ENCODE assay signal across 18 cellular contexts in the genomic region with DNA sequence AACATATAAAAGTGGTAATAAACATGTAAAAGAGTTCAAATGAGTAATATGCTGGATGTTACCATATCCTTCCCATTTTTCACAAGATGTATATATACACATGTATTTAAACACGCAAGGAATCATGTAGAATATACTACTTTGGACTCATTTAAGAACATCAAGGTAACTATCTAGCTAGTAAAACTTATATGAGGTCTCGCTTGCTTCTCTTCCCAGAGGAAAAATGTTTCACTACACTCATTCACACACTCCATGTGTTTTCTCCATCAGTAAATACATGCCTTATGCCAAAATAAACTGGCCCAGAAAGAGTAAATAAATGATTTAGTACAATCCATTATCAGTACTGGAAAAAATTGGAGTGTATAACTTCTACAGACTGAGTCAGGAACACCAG.
DNase-seq lines count a peak whose midpoint lies in the region; ATAC-seq and TF ChIP-seq lines count a peak whose summit lies in the region.
"Had no signal": no experiment of that assay in that cellular context is flagged by ENCODE, and none has a peak within 500 bp of the region (broad histone marks: within the 10 kb centered on the region; RNA-seq: fewer than 3 reads in every experiment).

No MANE protein-coding gene starts in this region.

- ATAC-seq in left colon (peak; percentile 19), GM18867 (IDR thresholded peaks at IDR 0.05; ENCODE audit: unreplicated experiment) (no peak)
- ATAC-seq: CD8-positive, alpha-beta T cell; HCT116 had no signal

- no peaks in the 10 kb centered on the region for H3K4me1 Mint-ChIP-seq in type B pancreatic cell (ENCODE audit: unreplicated experiment)
- H3K4me1 Mint-ChIP-seq: CD4-positive, CD25-positive, alpha-beta regulatory T cell; H9 had no signal

- intact Hi-C loops in left colon (cut with DNase I, micrococcal nuclease) = no loop called here

- no peaks in the 10 kb centered on the region for H3K27me3 Mint-ChIP-seq in type B pancreatic cell
- H3K27me3 Mint-ChIP-seq: CD4-positive, CD25-positive, alpha-beta regulatory T cell had no signal

- no peak overlapping the region for H3K4me3 Mint-ChIP-seq in type B pancreatic cell
- H3K4me3 Mint-ChIP-seq: CD4-positive, CD25-positive, alpha-beta regulatory T cell; CD8-positive, alpha-beta T cell; H9 had no signal

- H3K4me3 ChIP-seq in LNCaP clone FGC (ENCODE audit: low read depth, low read length) = no peak overlapping the region
- H3K4me3 ChIP-seq: GM23248 had no signal

- H3K36me3 Mint-ChIP-seq in type B pancreatic cell = no peaks in the 10 kb centered on the region
- H3K36me3 Mint-ChIP-seq: CD4-positive, CD25-positive, alpha-beta regulatory T cell; CD8-positive, alpha-beta T cell had no signal

- H3K9me3 Mint-ChIP-seq in type B pancreatic cell = no peaks in the 10 kb centered on the region
- H3K9me3 Mint-ChIP-seq: CD8-positive, alpha-beta T cell; H9 had no signal

- H3K27ac Mint-ChIP-seq in type B pancreatic cell = no peak overlapping the region
- H3K27ac Mint-ChIP-seq: CD4-positive, CD25-positive, alpha-beta regulatory T cell; CD8-positive, alpha-beta T cell; H9 had no signal

- no peak for TF ChIP-seq CTCF in LNCaP clone FGC (IDR thresholded peaks at IDR 0.05; ENCODE audit: control insufficient read depth, extremely low read depth, insufficient read depth)
- no peak for TF ChIP-seq CTCF in type B pancreatic cell (conservative IDR thresholded peaks at IDR 0.05)

- DNase-seq in NCI-H2029 (lab: John Stamatoyannopoulos, UW) = peak; percentile 18
- no peak for DNase-seq in NCI-H2029 treated with DMSO at 0.1 percent for 48 hours (lab: John Stamatoyannopoulos, UW)
- DNase-seq in LNCaP clone FGC (ENCODE audit: low read depth) = peak; percentile 97
- DNase-seq in left colon = no peak
- DNase-seq in MV-4-11 (lab: John Stamatoyannopoulos, UW) = no peak
- DNase-seq in NCI-H1417 treated with DMSO at 0.1 percent for 48 hours (lab: John Stamatoyannopoulos, UW) = no peak
- DNase-seq in type B pancreatic cell (ENCODE audit: extremely low spot score, unreplicated experiment) = no peak
- DNase-seq: 8988T; C1 segment of cervical spinal cord; Caco-2; CD4-positive, CD25-positive, alpha-beta regulatory T cell; CD8-positive, alpha-beta T cell; DMS153; DND-41; GM23248; H9 had no signal

Comparison
In these comparisons a context has a peak if more than half of its experiments do, and no peak if none do; other contexts are left out.
1. DNase-seq: peak in NCI-H2029 (single experiment) and LNCaP clone FGC (single experiment); none in NCI-H2029 treated with DMSO at 0.1 percent for 48 hours (single experiment), left colon (0 of 2), MV-4-11 (single experiment), NCI-H1417 treated with DMSO at 0.1 percent for 48 hours (single experiment) and type B pancreatic cell (single experiment).